Comparison of ENCODE assay signal across 8 cellular contexts in genomic region chr4:1012031-1012739, GRCh38. TPM values are rescaled to one million over a fixed set of nuclear protein-coding genes. Genes with fewer than 3 reads are reported as not detected.
DNase-seq lines count a peak whose midpoint lies in the region; TF ChIP-seq lines count a peak whose summit lies in the region.

No MANE protein-coding gene starts in this region.

- H3K9me3 ChIP-seq in uterus, result no peaks in the 10 kb centered on the region

- TF ChIP-seq CTCF in uterus (IDR thresholded peaks at IDR 0.05), result no peak

- peak overlapping the region; percentile 44 to 52 for H3K4me3 ChIP-seq in uterus

- peaks cover 0 to 21% of the 10 kb centered on the region in 2 donors for H3K4me1 ChIP-seq in uterus

- intact Hi-C loops in uterus (cut with DNase I; ENCODE audit: low total_unique reads), result no loop called here

- no peak for TF ChIP-seq POLR2A in uterus (IDR thresholded peaks at IDR 0.05)

- H3K27ac ChIP-seq in uterus, result no peak overlapping the region

- DNase-seq in NCI-H82 (lab: John Stamatoyannopoulos, UW) (peak; percentile 44), NCI-H82 treated with DMSO at 0.1 percent for 48 hours (lab: John Stamatoyannopoulos, UW; ENCODE audit: unreplicated experiment) (no peak), T1000 (lab: John Stamatoyannopoulos, UW) (peak; percentile 23), dedifferentiated amniotic fluid mesenchymal stem cell (ENCODE audit: extremely low spot score) (peak; percentile 15), myocyte (ENCODE audit: low read depth) (peak; percentile 25), uterus (peak; percentile 46 to 53), NCI-H1436 (lab: John Stamatoyannopoulos, UW) (no peak), LoVo (ENCODE audit: low spot score) (no peak)

- no peaks in the 10 kb centered on the region for H3K36me3 ChIP-seq in uterus

- no peaks in the 10 kb centered on the region for H3K27me3 ChIP-seq in uterus

RNA-seq across cellular contexts. Expression of gene FGFRL1, which starts 0.8 kb away (rescaled TPM):
- total RNA-seq in myocyte, result 20.5 and 22.5 TPM in 2 replicates
- polyA plus RNA-seq in myocyte (2012), result 25.0 TPM
- total RNA-seq in uterus, result 10 to 100 TPM in 2 of 4 donors, 1 to 10 TPM in 2; 2.8 to 24.8 (median 13.9) TPM

RNA-seq across cellular contexts. Expression of gene SLC26A1, which starts 19.0 kb away (rescaled TPM):
- total RNA-seq in myocyte (0.24 TPM in 1 of 2 replicates, not detected in the other), uterus (under 1 TPM in 2 of 4 donors, not detected in 2; 0.07 to 0.12 TPM)
- 2.7 TPM for polyA plus RNA-seq in myocyte (2012)

RNA-seq across cellular contexts. Expression of gene IDUA, which starts 25.3 kb away (rescaled TPM):
- total RNA-seq in myocyte (27.6 and 30.9 TPM in 2 replicates), uterus (10 to 100 TPM in 2 of 4 donors, 1 to 10 TPM in 2; 2.8 to 45.8 (median 9.9) TPM)
- 29.2 TPM for polyA plus RNA-seq in myocyte (2012)

RNA-seq across cellular contexts. Expression of gene DGKQ, which starts 38.8 kb away (rescaled TPM):
- total RNA-seq in myocyte (10.2 and 12.5 TPM in 2 replicates), uterus (10 to 100 TPM in 2 of 4 donors, 1 to 10 TPM in 2; 1.2 to 12.7 (median 10.1) TPM)
- 9.7 TPM for polyA plus RNA-seq in myocyte (2012)

Comparison
In these comparisons a context has a peak if more than half of its experiments do, and no peak if none do; other contexts are left out.
1. DNase-seq: peak in NCI-H82 (single experiment), T1000 (single experiment), dedifferentiated amniotic fluid mesenchymal stem cell (single experiment), myocyte (single experiment) and uterus (2 of 2); none in NCI-H82 treated with DMSO at 0.1 percent for 48 hours (single experiment), NCI-H1436 (single experiment) and LoVo (single experiment).